Comparison of ENCODE assay signal across 20 cellular contexts in the genomic region with DNA sequence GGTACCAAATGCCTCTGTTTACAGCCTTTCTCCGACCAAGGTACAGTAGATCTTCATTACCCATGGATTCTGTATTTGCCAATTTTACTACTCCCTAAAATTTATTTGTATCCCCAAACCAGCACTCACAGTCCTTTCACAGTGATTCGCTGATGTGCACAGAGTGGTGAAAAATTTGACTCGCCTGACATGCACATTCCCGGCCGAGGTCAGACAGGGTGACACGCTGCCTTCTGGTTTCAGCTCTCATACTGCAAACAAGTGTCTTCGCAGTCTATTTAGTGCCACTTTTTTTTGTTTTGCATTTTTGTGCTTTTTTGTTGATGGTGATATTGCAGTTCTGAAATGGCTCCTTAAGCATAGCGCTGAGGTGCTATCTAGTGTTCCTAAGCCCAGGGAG.
"Had no signal": no experiment of that assay in that cellular context is flagged by ENCODE, and none has a peak within 500 bp of the region (broad histone marks: within the 10 kb centered on the region; RNA-seq: fewer than 3 reads in every experiment).

No MANE protein-coding gene starts in this region.

- DNase-seq: activated naive CD4-positive, alpha-beta T cell; activated T-cell treated with anti-CD3 and anti-CD28 coated beads for 4 hours; activated T-cell treated with anti-CD3 and anti-CD28 coated beads, Interleukin-2, amount 50 U/mL, for 72 hours; aorta; body of pancreas; endodermal cell; foreskin fibroblast; hippocampal formation; kidney; mucosa of descending colon; stimulated activated CD4-positive, alpha-beta T cell treated with anti-CD3 and anti-CD28 coated beads, Interleukin-15, amount 100 ng/mL, for 24 hours; stimulated activated CD4-positive, alpha-beta T cell treated with anti-CD3 and anti-CD28 coated beads, Interleukin-2, amount 100 ng/mL, for 24 hours; stimulated activated naive CD4-positive, alpha-beta T cell treated with Interleukin-2 at 50 U/mL for 16 hours; T-helper 2 cell; testis had no signal

- H3K9me3 Mint-ChIP-seq: activated naive CD4-positive, alpha-beta T cell treated with anti-CD3 and anti-CD28 coated beads, Interleukin-2, amount 50 U/mL, for 72 hours; activated T-cell treated with anti-CD3 and anti-CD28 coated beads, Interleukin-2, amount 50 U/mL, for 72 hours; endodermal cell; natural killer cell treated with Interleukin-12 subunit alpha and Interleukin-12 subunit beta and Interleukin-15 and Interleukin-18, amount 100 ng/mL, for 72 hours had no signal

- H3K4me3 Mint-ChIP-seq: activated T-cell treated with anti-CD3 and anti-CD28 coated beads, Interleukin-2, amount 50 U/mL, for 72 hours; endodermal cell; natural killer cell treated with Interleukin-12 subunit alpha and Interleukin-12 subunit beta and Interleukin-15 and Interleukin-18, amount 100 ng/mL, for 72 hours; WTC11 had no signal

- H3K36me3 Mint-ChIP-seq: activated naive CD4-positive, alpha-beta T cell treated with anti-CD3 and anti-CD28 coated beads, Interleukin-2, amount 50 U/mL, for 72 hours; natural killer cell treated with Interleukin-12 subunit alpha and Interleukin-12 subunit beta and Interleukin-15 and Interleukin-18, amount 100 ng/mL, for 72 hours; WTC11 had no signal

- H3K27ac ChIP-seq: body of pancreas, neutrophil, testis had no signal

- H3K27ac Mint-ChIP-seq: activated naive CD4-positive, alpha-beta T cell treated with anti-CD3 and anti-CD28 coated beads, Interleukin-2, amount 50 U/mL, for 72 hours; activated T-cell treated with anti-CD3 and anti-CD28 coated beads, Interleukin-2, amount 50 U/mL, for 72 hours; endodermal cell; natural killer cell treated with Interleukin-12 subunit alpha and Interleukin-12 subunit beta and Interleukin-15 and Interleukin-18, amount 100 ng/mL, for 72 hours; progenitor cell of endocrine pancreas; WTC11 had no signal
